Comparison of ENCODE assay signal across 24 cellular contexts in the genomic region with DNA sequence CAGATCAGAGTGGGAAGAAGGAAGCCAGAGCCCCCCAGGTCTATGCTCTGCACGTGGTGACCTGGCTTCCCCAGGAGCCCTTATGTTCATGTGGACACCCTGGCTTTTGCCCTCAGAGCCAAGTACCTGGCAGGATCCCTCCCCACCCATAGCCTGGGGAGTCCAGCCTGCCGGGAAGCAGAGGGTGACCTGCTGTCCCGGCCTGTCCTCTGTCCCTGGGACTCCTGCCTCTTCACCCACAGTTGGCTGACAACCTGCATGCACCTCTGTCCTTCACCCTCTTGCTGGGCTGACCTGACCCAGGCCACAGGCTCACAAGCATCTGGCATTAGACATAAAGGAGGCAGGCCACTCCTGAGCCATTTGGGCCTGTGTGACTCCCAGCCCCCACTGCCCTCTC.
DNase-seq lines count a peak whose midpoint lies in the region; ATAC-seq, FAIRE-seq and TF ChIP-seq lines count a peak whose summit lies in the region.
"Had no signal": no experiment of that assay in that cellular context is flagged by ENCODE, and none has a peak within 500 bp of the region (broad histone marks: within the 10 kb centered on the region; RNA-seq: fewer than 3 reads in every experiment).

No MANE protein-coding gene starts in this region.

- FAIRE-seq in HTR-8/SVneo (lab: Jason Lieb, UNC) = peak; percentile 36
- FAIRE-seq: A549, G401.6, GM12892, GM18507, K562 had no signal

- H3K27me3 ChIP-seq in duodenal mucosa (ENCODE audit: control insufficient read depth in 1 of 2, insufficient read depth in 2 of 2, low read length in 2 of 2) (no peaks in the 10 kb centered on the region), mucosa of rectum (ENCODE audit: control insufficient read depth in 2 of 2, insufficient read depth in 2 of 2, low read length in 2 of 2) (no peaks in the 10 kb centered on the region), stomach (no peaks in the 10 kb centered on the region), prostate gland (replicated peaks; ENCODE audit: insufficient read depth) (no peaks in the 10 kb centered on the region)
- H3K27me3 ChIP-seq: MG63 had no signal

- no peak for TF ChIP-seq EP300 in stomach (IDR thresholded peaks at IDR 0.05)

- H3K9me3 ChIP-seq in duodenal mucosa (ENCODE audit: control insufficient read depth in 1 of 2, low read length in 2 of 2) (no peaks in the 10 kb centered on the region), mucosa of rectum (ENCODE audit: control insufficient read depth in 2 of 2, low read length in 2 of 2) (no peaks in the 10 kb centered on the region), stomach (no peaks in the 10 kb centered on the region), prostate gland (no peaks in the 10 kb centered on the region)
- H3K9me3 ChIP-seq: A549, MG63 had no signal

- TF ChIP-seq CTCF in stomach (IDR thresholded peaks at IDR 0.05) (no peak), prostate gland (IDR thresholded peaks at IDR 0.05) (no peak)

- H3K36me3 ChIP-seq in duodenal mucosa (ENCODE audit: control insufficient read depth in 1 of 2, insufficient read depth in 2 of 2, low read length in 2 of 2) (no peaks in the 10 kb centered on the region), mucosa of rectum (ENCODE audit: control insufficient read depth in 2 of 2, insufficient read depth in 2 of 2, low read length in 2 of 2) (no peaks in the 10 kb centered on the region), stomach (no peaks in the 10 kb centered on the region), prostate gland (no peaks in the 10 kb centered on the region)
- H3K36me3 ChIP-seq: MG63 had no signal

- H3K27me3 Mint-ChIP-seq in activated CD8-positive, alpha-beta T cell treated with anti-CD3 and anti-CD28 coated beads, Interleukin-2, amount 10 ng/mL, durations not matched to agents 7 days and 5 days (ENCODE audit: low read depth) = peaks cover 29% of the 10 kb centered on the region
- H3K27me3 Mint-ChIP-seq: B cell had no signal

- H3K4me1 Mint-ChIP-seq in activated CD8-positive, alpha-beta T cell treated with anti-CD3 and anti-CD28 coated beads, Interleukin-2, amount 10 ng/mL, durations not matched to agents 7 days and 5 days (ENCODE audit: low read depth) = peaks cover 10% of the 10 kb centered on the region

- WGBS in stomach, 5 donors = 55 to 74% (median 67%) methylated on average over 2 to 3 of the region's 3 CpGs
- WGBS in prostate gland = 91% methylated on average over 3 of the region's 3 CpGs

- no peak overlapping the region for H3K4me3 Mint-ChIP-seq in activated CD8-positive, alpha-beta T cell treated with anti-CD3 and anti-CD28 coated beads, Interleukin-2, amount 10 ng/mL, durations not matched to agents 7 days and 5 days
- H3K4me3 Mint-ChIP-seq: B cell, CD14-positive monocyte, H9, HFFc6 had no signal

- no peak for DNase-seq in HTR-8/SVneo (ENCODE audit: insufficient read length, low spot score)
- no peak for DNase-seq in stomach
- DNase-seq in SW480 (ENCODE audit: low spot score) = no peak
- DNase-seq in prostate gland (ENCODE audit: low spot score) = no peak
- no peak for DNase-seq in activated CD8-positive, alpha-beta T cell treated with anti-CD3 and anti-CD28 coated beads, Interleukin-2, amount 10 ng/mL, durations not matched to agents 7 days and 5 days
- DNase-seq: HFFc6, MG63, NCI-H1417, NCI-H1694 treated with DMSO at 0.1 percent for 48 hours, NCI-H2081 treated with DMSO at 0.1 percent for 48 hours, NCI-H2171 treated with DMSO at 0.1 percent for 48 hours, NCI-H524 treated with DMSO at 0.1 percent for 48 hours, OCI-M1, Right ventricle myocardium superior had no signal

- H3K9me3 Mint-ChIP-seq in activated CD8-positive, alpha-beta T cell treated with anti-CD3 and anti-CD28 coated beads, Interleukin-2, amount 10 ng/mL, durations not matched to agents 7 days and 5 days (ENCODE audit: insufficient read depth) = no peaks in the 10 kb centered on the region
- H3K9me3 Mint-ChIP-seq: H9, HFFc6 had no signal

- CTCF ChIA-PET in activated CD8-positive, alpha-beta T cell treated with anti-CD3 and anti-CD28 coated beads, Interleukin-2, amount 10 ng/mL, durations not matched to agents 7 days and 5 days (lab: Charles Lee) = no interaction called here

- H3K4me3 ChIP-seq in duodenal mucosa (ENCODE audit: low read depth in 1 of 2, low read length in 2 of 2) (no peak overlapping the region), mucosa of rectum (ENCODE audit: low read length in 2 of 2) (no peak overlapping the region), stomach (no peak overlapping the region), prostate gland (no peak overlapping the region)
- H3K4me3 ChIP-seq: A549, K562, MG63 had no signal

- no peak for TF ChIP-seq POLR2A in stomach (IDR thresholded peaks at IDR 0.05)
- no peak for TF ChIP-seq POLR2A in prostate gland (IDR thresholded peaks at IDR 0.05)

- H3K27ac ChIP-seq in duodenal mucosa (ENCODE audit: low read depth, low read length) = no peak overlapping the region
- H3K27ac ChIP-seq in mucosa of rectum (ENCODE audit: low read depth in 2 of 2, low read length in 2 of 2) = peak overlapping the region; percentile 97 to 100
- peak overlapping the region in 3 of 5 donors; percentile 8 to 84 (median 77) for H3K27ac ChIP-seq in stomach
- H3K27ac ChIP-seq in prostate gland = no peak overlapping the region
- H3K27ac ChIP-seq: A549 had no signal

- H3K36me3 Mint-ChIP-seq in activated CD8-positive, alpha-beta T cell treated with anti-CD3 and anti-CD28 coated beads, Interleukin-2, amount 10 ng/mL, durations not matched to agents 7 days and 5 days (ENCODE audit: low read depth) = no peaks in the 10 kb centered on the region
- H3K36me3 Mint-ChIP-seq: CD14-positive monocyte had no signal

- ATAC-seq in activated CD8-positive, alpha-beta T cell treated with anti-CD3 and anti-CD28 coated beads, Interleukin-2, amount 10 ng/mL, durations not matched to agents 7 days and 5 days = no peak

- H3K9ac ChIP-seq in duodenal mucosa (ENCODE audit: low read depth in 1 of 2, low read length in 2 of 2) (peak overlapping the region; percentile 26 to 47), mucosa of rectum (ENCODE audit: low read depth in 1 of 2, low read length in 2 of 2) (peak overlapping the region in 1 of 2 donors; percentile 24)

- H3K4me1 ChIP-seq in duodenal mucosa (ENCODE audit: control insufficient read depth in 1 of 2, insufficient read depth in 2 of 2, low read length in 2 of 2) = peaks cover 30 to 34% of the 10 kb centered on the region in 2 donors
- peaks cover 38 to 45% of the 10 kb centered on the region in 2 donors for H3K4me1 ChIP-seq in mucosa of rectum (ENCODE audit: control insufficient read depth in 2 of 2, insufficient read depth in 2 of 2, low read length in 2 of 2)
- H3K4me1 ChIP-seq in stomach = peaks cover 0 to 33% (median 20%) of the 10 kb centered on the region in 4 donors
- H3K4me1 ChIP-seq in prostate gland (replicated peaks) = no peaks in the 10 kb centered on the region
- H3K4me1 ChIP-seq: A549 had no signal

- intact Hi-C loops in stomach (cut with DNase I; ENCODE audit: low total_unique reads) (no loop called here), prostate gland (cut with DNase I) (no loop called here)

- POLR2A ChIA-PET in activated CD8-positive, alpha-beta T cell treated with anti-CD3 and anti-CD28 coated beads, Interleukin-2, amount 10 ng/mL, durations not matched to agents 7 days and 5 days (lab: Charles Lee) = no interaction called here

- H3K27ac Mint-ChIP-seq in activated CD8-positive, alpha-beta T cell treated with anti-CD3 and anti-CD28 coated beads, Interleukin-2, amount 10 ng/mL, durations not matched to agents 7 days and 5 days = no peak overlapping the region
- H3K27ac Mint-ChIP-seq: B cell, CD14-positive monocyte, HFFc6 had no signal

Comparison
In these comparisons a context has a peak if more than half of its experiments do, and no peak if none do; other contexts are left out.
1. H3K27ac ChIP-seq: peak in mucosa of rectum (2 of 2) and stomach (3 of 5); none in duodenal mucosa (single experiment) and prostate gland (0 of 2).